13 cellular contexts compared by ENCODE assay signal in genomic region chr5:79853676-79854418, GRCh38.
DNase-seq lines count a peak whose midpoint lies in the region; ATAC-seq and TF ChIP-seq lines count a peak whose summit lies in the region.
"Had no signal": no experiment of that assay in that cellular context is flagged by ENCODE, and none has a peak within 500 bp of the region (broad histone marks: within the 10 kb centered on the region; RNA-seq: fewer than 3 reads in every experiment).

No MANE protein-coding gene starts in this region.

- H3K79me2 ChIP-seq in OCI-LY1 (ENCODE audit: insufficient read depth, low read length), result no peaks in the 10 kb centered on the region

- ATAC-seq in aorta (ENCODE audit: low FRiP score) (no peak), GM18517 (IDR thresholded peaks at IDR 0.05; ENCODE audit: unreplicated experiment) (no peak)

- DNase-seq in activated CD4-positive, alpha-beta memory T cell treated with anti-CD3 and anti-CD28 coated beads for 36 hours, result peak; percentile 63
- no peak for DNase-seq in activated CD4-positive, alpha-beta memory T cell treated with anti-CD3 and anti-CD28 coated beads, Interleukin-2, amount 10 ng/mL, durations not matched to agents 7 days and 5 days
- DNase-seq in epithelial cell of esophagus (ENCODE audit: low read depth) (peak; percentile 83), aorta (no peak), SK-N-DZ (ENCODE audit: low spot score) (no peak)
- DNase-seq in stimulated activated CD8-positive, alpha-beta memory T cell treated with anti-CD3 and anti-CD28 coated beads, Interleukin-2, amount 100 ng/mL, for 48 hours (ENCODE audit: low read depth in 2 of 2), result peak; percentile 6 to 28
- DNase-seq: NCI-H1417 treated with DMSO at 0.1 percent for 48 hours; NK-92 treated with Interleukin-12 subunit alpha and Interleukin-12 subunit beta, amount 100 ng/mL, for 24 hours had no signal

- 81 to 83% methylated on average over 8 of the region's 8 CpGs for WGBS in aorta, 2 donors

- H2AFZ ChIP-seq in OCI-LY1 (ENCODE audit: low read length), result no peak overlapping the region

- H3K4me1 Mint-ChIP-seq in activated CD4-positive, alpha-beta memory T cell treated with anti-CD3 and anti-CD28 coated beads for 36 hours (ENCODE audit: low read depth), result peaks cover 3% of the 10 kb centered on the region
- no peaks in the 10 kb centered on the region for H3K4me1 Mint-ChIP-seq in activated CD4-positive, alpha-beta memory T cell treated with anti-CD3 and anti-CD28 coated beads, Interleukin-2, amount 10 ng/mL, durations not matched to agents 7 days and 5 days

- 0 out of 2 replicates have a peak, but pooled peaks have one; percentile 6 for TF ChIP-seq CTCF in OCI-LY1 (IDR thresholded peaks at IDR 0.05; ENCODE audit: low read length)
- no peak for TF ChIP-seq CTCF in epithelial cell of esophagus (IDR thresholded peaks at IDR 0.05; ENCODE audit: insufficient read depth, low read depth, low read length, missing control alignments)

- intact Hi-C loops in activated CD4-positive, alpha-beta memory T cell treated with anti-CD3 and anti-CD28 coated beads for 36 hours (cut with micrococcal nuclease), result no loop called here
- intact Hi-C loops in aorta (cut with DNase I), result no loop called here

- H3K27me3 ChIP-seq in OCI-LY1 (ENCODE audit: insufficient read depth, low read length) (no peaks in the 10 kb centered on the region), aorta (ENCODE audit: control insufficient read depth in 1 of 2, insufficient read depth in 2 of 2, low read length in 1 of 2) (no peaks in the 10 kb centered on the region)

- no peaks in the 10 kb centered on the region for H3K9me2 ChIP-seq in OCI-LY1 (ENCODE audit: low read depth, low read length)

- no peak overlapping the region for H3K9ac ChIP-seq in OCI-LY1 (ENCODE audit: low read length)

- H3K36me3 Mint-ChIP-seq in activated CD4-positive, alpha-beta memory T cell treated with anti-CD3 and anti-CD28 coated beads for 36 hours, result no peaks in the 10 kb centered on the region
- no peaks in the 10 kb centered on the region for H3K36me3 Mint-ChIP-seq in activated CD4-positive, alpha-beta memory T cell treated with anti-CD3 and anti-CD28 coated beads, Interleukin-2, amount 10 ng/mL, durations not matched to agents 7 days and 5 days (ENCODE audit: low read depth)
- H3K36me3 Mint-ChIP-seq: activated naive CD8-positive, alpha-beta T cell had no signal

- peaks cover 3% of the 10 kb centered on the region for H3K27me3 Mint-ChIP-seq in activated CD4-positive, alpha-beta memory T cell treated with anti-CD3 and anti-CD28 coated beads for 36 hours
- H3K27me3 Mint-ChIP-seq in activated CD4-positive, alpha-beta memory T cell treated with anti-CD3 and anti-CD28 coated beads, Interleukin-2, amount 10 ng/mL, durations not matched to agents 7 days and 5 days, result peaks cover 15% of the 10 kb centered on the region

- H3K36me3 ChIP-seq in OCI-LY1 (ENCODE audit: insufficient read depth, low read length) (no peaks in the 10 kb centered on the region), aorta (ENCODE audit: control insufficient read depth in 1 of 2, insufficient read depth in 2 of 2, low read length in 1 of 2) (no peaks in the 10 kb centered on the region)
- H3K36me3 ChIP-seq: thoracic aorta had no signal

- no peak overlapping the region for H3K4me2 ChIP-seq in OCI-LY1 (ENCODE audit: low read length)
- H3K4me2 ChIP-seq: smooth muscle cell had no signal

- no peak overlapping the region for H3K27ac Mint-ChIP-seq in activated CD4-positive, alpha-beta memory T cell treated with anti-CD3 and anti-CD28 coated beads for 36 hours
- no peak overlapping the region for H3K27ac Mint-ChIP-seq in activated CD4-positive, alpha-beta memory T cell treated with anti-CD3 and anti-CD28 coated beads, Interleukin-2, amount 10 ng/mL, durations not matched to agents 7 days and 5 days
- H3K27ac Mint-ChIP-seq: activated naive CD8-positive, alpha-beta T cell had no signal

- H3K4me3 Mint-ChIP-seq in activated CD4-positive, alpha-beta memory T cell treated with anti-CD3 and anti-CD28 coated beads for 36 hours, result no peak overlapping the region
- H3K4me3 Mint-ChIP-seq in activated CD4-positive, alpha-beta memory T cell treated with anti-CD3 and anti-CD28 coated beads, Interleukin-2, amount 10 ng/mL, durations not matched to agents 7 days and 5 days, result no peak overlapping the region
- H3K4me3 Mint-ChIP-seq: activated naive CD8-positive, alpha-beta T cell had no signal

- CTCF ChIA-PET in activated CD4-positive, alpha-beta memory T cell treated with anti-CD3 and anti-CD28 coated beads for 36 hours (lab: Charles Lee), result interaction anchor here (1.0 to 1.5 kb wide), 5 partner anchors 10 to 295 kb away, joined by 3 to 5 read pairs (median 3); no protein-coding TSS in a partner anchor
- CTCF ChIA-PET in activated CD4-positive, alpha-beta memory T cell treated with anti-CD3 and anti-CD28 coated beads, Interleukin-2, amount 10 ng/mL, durations not matched to agents 7 days and 5 days (lab: Charles Lee), result interaction anchor here (0.6 to 1.7 kb wide), 3 partner anchors 151 to 363 kb away, joined by 3 to 5 read pairs (median 5); no protein-coding TSS in a partner anchor

- POLR2A ChIA-PET in activated CD4-positive, alpha-beta memory T cell treated with anti-CD3 and anti-CD28 coated beads for 36 hours (lab: Charles Lee), result no interaction called here
- POLR2A ChIA-PET in activated CD4-positive, alpha-beta memory T cell treated with anti-CD3 and anti-CD28 coated beads, Interleukin-2, amount 10 ng/mL, durations not matched to agents 7 days and 5 days (lab: Charles Lee), result no interaction called here

- H3K9me3 Mint-ChIP-seq in activated CD4-positive, alpha-beta memory T cell treated with anti-CD3 and anti-CD28 coated beads for 36 hours, result no peaks in the 10 kb centered on the region
- H3K9me3 Mint-ChIP-seq in activated CD4-positive, alpha-beta memory T cell treated with anti-CD3 and anti-CD28 coated beads, Interleukin-2, amount 10 ng/mL, durations not matched to agents 7 days and 5 days, result no peaks in the 10 kb centered on the region

- H4K20me1 ChIP-seq in OCI-LY1 (ENCODE audit: insufficient read depth, low read length), result no peaks in the 10 kb centered on the region

- no peaks in the 10 kb centered on the region for H3F3A ChIP-seq in OCI-LY1 (ENCODE audit: insufficient read depth, low read length)

- H3K27ac ChIP-seq in OCI-LY1 (ENCODE audit: low read depth, low read length, poor library complexity, severe bottlenecking) (no peak overlapping the region), aorta (ENCODE audit: low read depth in 1 of 2, low read length in 2 of 2) (no peak overlapping the region)
- H3K27ac ChIP-seq: thoracic aorta had no signal

- H3K4me3 ChIP-seq in OCI-LY1 (ENCODE audit: low read depth, low read length, poor library complexity, severe bottlenecking) (no peak overlapping the region), epithelial cell of esophagus (ENCODE audit: low read length) (no peak overlapping the region), aorta (ENCODE audit: low read length in 2 of 2) (no peak overlapping the region)
- H3K4me3 ChIP-seq: smooth muscle cell, thoracic aorta had no signal

- H3K9me3 ChIP-seq in OCI-LY1 (ENCODE audit: low read length) (no peaks in the 10 kb centered on the region), aorta (ENCODE audit: control insufficient read depth, low read length) (peaks cover 1% of the 10 kb centered on the region)
- H3K9me3 ChIP-seq: thoracic aorta had no signal

- H3K4me1 ChIP-seq in OCI-LY1 (ENCODE audit: insufficient read depth, low read length, severe bottlenecking) (no peaks in the 10 kb centered on the region), aorta (ENCODE audit: control insufficient read depth in 1 of 2, insufficient read depth in 2 of 2, low read length in 2 of 2) (no peaks in the 10 kb centered on the region)

Comparison
In these comparisons a context has a peak if more than half of its experiments do, and no peak if none do; other contexts are left out.
1. DNase-seq: peak in activated CD4-positive, alpha-beta memory T cell treated with anti-CD3 and anti-CD28 coated beads for 36 hours (single experiment), epithelial cell of esophagus (single experiment) and stimulated activated CD8-positive, alpha-beta memory T cell treated with anti-CD3 and anti-CD28 coated beads, Interleukin-2, amount 100 ng/mL, for 48 hours (2 of 2); none in activated CD4-positive, alpha-beta memory T cell treated with anti-CD3 and anti-CD28 coated beads, Interleukin-2, amount 10 ng/mL, durations not matched to agents 7 days and 5 days (single experiment), aorta (0 of 2) and SK-N-DZ (single experiment).